1 cellular context compared by ENCODE assay signal in genomic region chr1:197184190-197184589, GRCh38.
TF ChIP-seq lines count a peak whose summit lies in the region.

No MANE protein-coding gene starts in this region.

TF ChIP-seq in K562, 482 proteins besides CTCF, POLR2A, EP300 and RAD21 (continued from another document):
- TF ChIP-seq TAF15 (IDR thresholded peaks at IDR 0.05; ENCODE audit: low read depth, low read length): no peak
- peak; percentile 56 to 71 for TF ChIP-seq TRIM24 (IDR thresholded peaks at IDR 0.05)
- TF ChIP-seq CEBPB (tag; IDR thresholded peaks at IDR 0.05): peak; percentile 100
- TF ChIP-seq TCF3 (CRISPR knock-in tag; IDR thresholded peaks at IDR 0.05): peak; percentile 57; the same call in 1 of the 2 replicates
- TF ChIP-seq NCOR1 (IDR thresholded peaks at IDR 0.05): peak; percentile 46; the same call in 1 of the 2 replicates
- peak; percentile 61 for TF ChIP-seq TAL1 (IDR thresholded peaks at IDR 0.05)
- TF ChIP-seq IRF9 (tag; IDR thresholded peaks at IDR 0.05): peak; percentile 95
- no peak for TF ChIP-seq FUS (optimal IDR thresholded peaks at IDR 0.05; ENCODE audit: low read depth, low read length)
- peak; percentile 73 for TF ChIP-seq TEAD4 (IDR thresholded peaks at IDR 0.05; ENCODE audit: low read length)
- TF ChIP-seq TEAD4 (CRISPR knock-in tag; IDR thresholded peaks at IDR 0.05; ENCODE audit: borderline replicate concordance): no peak
- no peak for TF ChIP-seq ZBTB43 (CRISPR knock-in tag; IDR thresholded peaks at IDR 0.05)
- TF ChIP-seq DIDO1 (tag; IDR thresholded peaks at IDR 0.05; ENCODE audit: low read depth): no peak
- TF ChIP-seq TAF9B (IDR thresholded peaks at IDR 0.05; ENCODE audit: partially characterized antibody): no peak
- TF ChIP-seq ZFP36 (IDR thresholded peaks at IDR 0.05; ENCODE audit: low read depth, low read length, partially characterized antibody): no peak
- no peak for TF ChIP-seq SMARCB1 (IDR thresholded peaks at IDR 0.05; ENCODE audit: insufficient read length, low read depth)
- peak; percentile 61 for TF ChIP-seq ARID1B (IDR thresholded peaks at IDR 0.05)
- TF ChIP-seq CBFA2T3 (IDR thresholded peaks at IDR 0.05): peak; percentile 75
- no peak for TF ChIP-seq DEAF1 (CRISPR knock-in tag; IDR thresholded peaks at IDR 0.05)
- TF ChIP-seq CBFA2T2 (conservative IDR thresholded peaks at IDR 0.05): peak; percentile 61
- no peak for TF ChIP-seq COPS2 (conservative IDR thresholded peaks at IDR 0.05)
- 0 out of 2 replicates have a peak, but pooled peaks have one; percentile 22 for TF ChIP-seq SMAD4 (CRISPR knock-in tag; conservative IDR thresholded peaks at IDR 0.05)
- TF ChIP-seq ZFPM2 (CRISPR knock-in tag; IDR thresholded peaks at IDR 0.05): no peak
- TF ChIP-seq CEBPG (CRISPR knock-in tag; IDR thresholded peaks at IDR 0.05): peak; percentile 76
- TF ChIP-seq CEBPG (tag; conservative IDR thresholded peaks at IDR 0.05 in 1 of 2, IDR thresholded peaks at IDR 0.05 in 1 of 2): peak; percentile 94 to 100
- TF ChIP-seq HMG20B (CRISPR knock-in tag; IDR thresholded peaks at IDR 0.05): no peak
- no peak for TF ChIP-seq FOXA1 (IDR thresholded peaks at IDR 0.05; ENCODE audit: borderline replicate concordance)
